In the genomic region with DNA sequence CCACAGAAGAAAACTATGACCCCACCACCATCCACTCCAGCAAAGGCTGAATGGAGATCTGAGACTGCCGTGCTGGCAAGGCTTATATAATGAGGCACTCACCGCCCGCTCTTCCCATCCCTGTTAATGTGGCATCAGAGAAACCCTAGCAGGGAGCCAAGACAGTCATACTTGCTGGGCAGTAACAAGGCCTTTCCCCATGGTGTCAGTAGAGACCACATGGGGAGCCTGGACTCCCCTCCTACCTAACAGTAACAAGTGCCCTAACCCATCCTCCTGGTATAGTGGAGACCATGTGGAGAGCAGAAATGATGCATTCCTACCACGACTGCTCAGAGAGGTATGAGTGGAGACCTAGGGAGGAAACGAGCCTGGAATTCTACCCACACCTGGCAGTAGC, we compare ENCODE assay signal across 10 cellular contexts.
DNase-seq lines count a peak whose midpoint lies in the region; TF ChIP-seq lines count a peak whose summit lies in the region.
"Had no signal": no experiment of that assay in that cellular context is flagged by ENCODE, and none has a peak within 500 bp of the region (broad histone marks: within the 10 kb centered on the region; RNA-seq: fewer than 3 reads in every experiment).

No MANE protein-coding gene starts in this region.

- H3K27ac ChIP-seq in right atrium auricular region (no peak overlapping the region), colonic mucosa (no peak overlapping the region)

- H3K9me3 ChIP-seq in right atrium auricular region (no peaks in the 10 kb centered on the region), colonic mucosa (no peaks in the 10 kb centered on the region)

- no peak overlapping the region for H3K9ac ChIP-seq in colonic mucosa (ENCODE audit: low read depth in 2 of 2, low read length in 2 of 2)

- H3K27me3 ChIP-seq in right atrium auricular region, result no peaks in the 10 kb centered on the region
- H3K27me3 ChIP-seq in colonic mucosa, result no peaks in the 10 kb centered on the region

- H3K36me3 ChIP-seq in right atrium auricular region, result no peaks in the 10 kb centered on the region
- H3K36me3 ChIP-seq in colonic mucosa, result no peaks in the 10 kb centered on the region

- intact Hi-C loops in colonic mucosa (cut with DNase I), result no loop called here

- DNase-seq in SW480 (ENCODE audit: low spot score) (peak; percentile 33), right atrium auricular region (ENCODE audit: low spot score) (peak; percentile 66), stromal cell of bone marrow (ENCODE audit: low read depth) (peak; percentile 57), colonic mucosa (no peak), epidermal melanocyte (ENCODE audit: insufficient read length, low spot score) (no peak), NCI-H1436 treated with DMSO at 0.1 percent for 48 hours (lab: John Stamatoyannopoulos, UW) (no peak), SKM-1 treated with dmso at 0.1 percent for 144 hours (lab: John Stamatoyannopoulos, UW; ENCODE audit: unreplicated experiment) (no peak)
- DNase-seq: NCI-H2107; stimulated activated naive CD4-positive, alpha-beta T cell treated with Interleukin-2 at 50 U/mL for 16 hours had no signal

- no peak overlapping the region for H3K4me3 ChIP-seq in GM12875 (ENCODE audit: low read depth, low read length)
- H3K4me3 ChIP-seq in right atrium auricular region, result no peak overlapping the region
- H3K4me3 ChIP-seq in colonic mucosa, result no peak overlapping the region

- H3K4me1 ChIP-seq in right atrium auricular region, result no peaks in the 10 kb centered on the region
- H3K4me1 ChIP-seq in colonic mucosa, result no peaks in the 10 kb centered on the region

- TF ChIP-seq CTCF in GM12875 (IDR thresholded peaks at IDR 0.05; ENCODE audit: borderline replicate concordance, insufficient read depth, low read depth, low read length) (peak; percentile 39; the same call in 1 of the 2 replicates), right atrium auricular region (IDR thresholded peaks at IDR 0.05) (peak in 1 of 2 donors; percentile 66), colonic mucosa (IDR thresholded peaks at IDR 0.05) (no peak)

Comparison
In these comparisons a context has a peak if more than half of its experiments do, and no peak if none do; other contexts are left out.
1. DNase-seq: peak in SW480 (single experiment), right atrium auricular region (single experiment) and stromal cell of bone marrow (single experiment); none in colonic mucosa (single experiment), epidermal melanocyte (single experiment), NCI-H1436 treated with DMSO at 0.1 percent for 48 hours (single experiment) and SKM-1 treated with dmso at 0.1 percent for 144 hours (single experiment).